ENCODE assay signal across 9 cellular contexts in the genomic region with DNA sequence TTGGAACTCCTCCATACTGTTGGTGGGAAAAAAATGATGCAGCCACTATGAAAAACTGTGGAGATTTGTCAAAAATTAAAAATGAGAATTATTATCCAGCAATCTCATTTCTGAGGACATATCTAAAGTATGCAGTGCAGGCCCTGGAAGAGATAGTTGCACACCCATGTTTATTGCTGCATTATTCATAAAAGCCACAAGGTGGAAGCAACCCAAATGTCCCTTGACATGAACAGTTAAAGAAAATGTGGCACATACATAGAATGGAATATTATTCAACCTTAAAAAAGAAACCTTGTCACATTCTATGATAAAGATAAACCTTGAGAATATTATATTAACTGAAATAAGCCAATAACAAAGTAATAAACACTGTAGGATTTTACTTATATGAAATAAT.
DNase-seq lines count a peak whose midpoint lies in the region; ATAC-seq and TF ChIP-seq lines count a peak whose summit lies in the region.
"Had no signal": no experiment of that assay in that cellular context is flagged by ENCODE, and none has a peak within 500 bp of the region (broad histone marks: within the 10 kb centered on the region; RNA-seq: fewer than 3 reads in every experiment).

No MANE protein-coding gene starts in this region.

- DNase-seq in NCI-H2107 treated with DMSO at 0.1 percent for 48 hours (lab: John Stamatoyannopoulos, UW; ENCODE audit: unreplicated experiment) (peak; percentile 2), NCI-H2107 (lab: John Stamatoyannopoulos, UW) (no peak), SW 1271 (lab: John Stamatoyannopoulos, UW) (peak; percentile 10 to 38), neural crest cell (ENCODE audit: low read depth, low spot score) (no peak), DMS153 (lab: John Stamatoyannopoulos, UW) (no peak), NCI-H2196 treated with DMSO at 0.1 percent for 48 hours (lab: John Stamatoyannopoulos, UW; ENCODE audit: unreplicated experiment) (no peak), left colon (no peak)
- DNase-seq: nucleus accumbens had no signal

- peak; percentile 62 for TF ChIP-seq CTCF in neural crest cell (conservative IDR thresholded peaks at IDR 0.05)

- H3K27me3 Mint-ChIP-seq in neural crest cell (ENCODE audit: low read depth) = no peaks in the 10 kb centered on the region

- no peaks in the 10 kb centered on the region for H3K36me3 Mint-ChIP-seq in neural crest cell (ENCODE audit: low read depth)

- intact Hi-C loops in left colon (cut with DNase I, micrococcal nuclease) = no loop called here

- no peaks in the 10 kb centered on the region for H3K4me1 Mint-ChIP-seq in neural crest cell

- no peaks in the 10 kb centered on the region for H3K9me3 Mint-ChIP-seq in neural crest cell

- no peak overlapping the region for H3K4me3 Mint-ChIP-seq in neural crest cell

- no peak overlapping the region for H3K27ac Mint-ChIP-seq in neural crest cell (ENCODE audit: unreplicated experiment)

- ATAC-seq in HG03039 (IDR thresholded peaks at IDR 0.05; ENCODE audit: unreplicated experiment) = peak; percentile 48
- ATAC-seq in left colon = no peak

Comparison
In these comparisons a context has a peak if more than half of its experiments do, and no peak if none do; other contexts are left out.
1. DNase-seq: peak in NCI-H2107 treated with DMSO at 0.1 percent for 48 hours (single experiment) and SW 1271 (2 of 2); none in NCI-H2107 (single experiment), neural crest cell (single experiment), DMS153 (single experiment), NCI-H2196 treated with DMSO at 0.1 percent for 48 hours (single experiment) and left colon (0 of 2).